1 cellular context compared by ENCODE assay signal in the genomic region with DNA sequence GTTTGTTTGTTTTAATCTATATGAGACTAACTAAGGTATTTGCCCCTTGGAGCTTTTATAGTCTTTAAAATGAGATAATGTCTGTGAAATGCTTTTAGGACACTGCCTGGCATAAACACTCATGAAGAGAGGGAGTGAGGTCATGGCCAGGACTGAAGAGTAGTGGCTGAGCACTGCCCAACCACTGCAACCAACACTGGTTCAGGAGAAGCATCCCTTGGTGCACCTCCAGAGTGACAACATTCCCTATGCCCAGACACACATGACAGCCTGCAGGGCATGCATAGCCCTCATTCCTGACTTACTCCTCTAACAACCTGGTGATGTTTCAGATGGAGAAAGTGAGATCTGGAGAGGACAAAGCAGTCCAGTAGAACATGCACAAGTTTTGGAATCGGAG.
A peak's percentile ranks its signal among the peaks of the same experiment; 100 is the strongest.
TF ChIP-seq lines count a peak whose summit lies in the region.

No MANE protein-coding gene starts in this region.

TF ChIP-seq in HEK293, 187 proteins besides CTCF, POLR2A, EP300 and RAD21 (continued from another document):
- TF ChIP-seq, protein P1, sequence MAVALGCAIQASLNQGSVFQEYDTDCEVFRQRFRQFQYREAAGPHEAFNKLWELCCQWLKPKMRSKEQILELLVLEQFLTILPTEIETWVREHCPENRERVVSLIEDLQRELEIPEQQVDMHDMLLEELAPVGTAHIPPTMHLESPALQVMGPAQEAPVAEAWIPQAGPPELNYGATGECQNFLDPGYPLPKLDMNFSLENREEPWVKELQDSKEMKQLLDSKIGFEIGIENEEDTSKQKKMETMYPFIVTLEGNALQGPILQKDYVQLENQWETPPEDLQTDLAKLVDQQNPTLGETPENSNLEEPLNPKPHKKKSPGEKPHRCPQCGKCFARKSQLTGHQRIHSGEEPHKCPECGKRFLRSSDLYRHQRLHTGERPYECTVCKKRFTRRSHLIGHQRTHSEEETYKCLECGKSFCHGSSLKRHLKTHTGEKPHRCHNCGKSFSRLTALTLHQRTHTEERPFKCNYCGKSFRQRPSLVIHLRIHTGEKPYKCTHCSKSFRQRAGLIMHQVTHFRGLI (tag by site-specific recombination; IDR thresholded peaks at IDR 0.05) = peak; percentile 89
- TF ChIP-seq TRIM28 (IDR thresholded peaks at IDR 0.05; ENCODE audit: borderline replicate concordance, low read length) = no peak
- peak; percentile 38; the same call in 1 of the 2 replicates for TF ChIP-seq GLIS1 (tag by site-specific recombination; IDR thresholded peaks at IDR 0.05)
- no peak for TF ChIP-seq ZNF621 (tag by site-specific recombination; IDR thresholded peaks at IDR 0.05)
- TF ChIP-seq MZF1 (tag by site-specific recombination; IDR thresholded peaks at IDR 0.05; ENCODE audit: borderline replicate concordance) = no peak
- peak; percentile 85 for TF ChIP-seq ZNF600 (tag by site-specific recombination; IDR thresholded peaks at IDR 0.05)
- TF ChIP-seq, protein P2, sequence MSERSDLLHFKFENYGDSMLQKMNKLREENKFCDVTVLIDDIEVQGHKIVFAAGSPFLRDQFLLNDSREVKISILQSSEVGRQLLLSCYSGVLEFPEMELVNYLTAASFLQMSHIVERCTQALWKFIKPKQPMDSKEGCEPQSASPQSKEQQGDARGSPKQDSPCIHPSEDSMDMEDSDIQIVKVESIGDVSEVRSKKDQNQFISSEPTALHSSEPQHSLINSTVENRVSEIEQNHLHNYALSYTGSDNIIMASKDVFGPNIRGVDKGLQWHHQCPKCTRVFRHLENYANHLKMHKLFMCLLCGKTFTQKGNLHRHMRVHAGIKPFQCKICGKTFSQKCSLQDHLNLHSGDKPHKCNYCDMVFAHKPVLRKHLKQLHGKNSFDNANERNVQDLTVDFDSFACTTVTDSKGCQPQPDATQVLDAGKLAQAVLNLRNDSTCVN (tag by site-specific recombination; optimal IDR thresholded peaks at IDR 0.05) = no peak
- TF ChIP-seq, protein P3, sequence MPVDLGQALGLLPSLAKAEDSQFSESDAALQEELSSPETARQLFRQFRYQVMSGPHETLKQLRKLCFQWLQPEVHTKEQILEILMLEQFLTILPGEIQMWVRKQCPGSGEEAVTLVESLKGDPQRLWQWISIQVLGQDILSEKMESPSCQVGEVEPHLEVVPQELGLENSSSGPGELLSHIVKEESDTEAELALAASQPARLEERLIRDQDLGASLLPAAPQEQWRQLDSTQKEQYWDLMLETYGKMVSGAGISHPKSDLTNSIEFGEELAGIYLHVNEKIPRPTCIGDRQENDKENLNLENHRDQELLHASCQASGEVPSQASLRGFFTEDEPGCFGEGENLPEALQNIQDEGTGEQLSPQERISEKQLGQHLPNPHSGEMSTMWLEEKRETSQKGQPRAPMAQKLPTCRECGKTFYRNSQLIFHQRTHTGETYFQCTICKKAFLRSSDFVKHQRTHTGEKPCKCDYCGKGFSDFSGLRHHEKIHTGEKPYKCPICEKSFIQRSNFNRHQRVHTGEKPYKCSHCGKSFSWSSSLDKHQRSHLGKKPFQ (tag by site-specific recombination; IDR thresholded peaks at IDR 0.05) = no peak
- no peak for TF ChIP-seq ZNF610 (tag by site-specific recombination; IDR thresholded peaks at IDR 0.05; ENCODE audit: borderline replicate concordance)
- peak; percentile 62; the same call in 1 of the 2 replicates for TF ChIP-seq ZNF549 (tag by site-specific recombination; IDR thresholded peaks at IDR 0.05)
- TF ChIP-seq, protein P4, sequence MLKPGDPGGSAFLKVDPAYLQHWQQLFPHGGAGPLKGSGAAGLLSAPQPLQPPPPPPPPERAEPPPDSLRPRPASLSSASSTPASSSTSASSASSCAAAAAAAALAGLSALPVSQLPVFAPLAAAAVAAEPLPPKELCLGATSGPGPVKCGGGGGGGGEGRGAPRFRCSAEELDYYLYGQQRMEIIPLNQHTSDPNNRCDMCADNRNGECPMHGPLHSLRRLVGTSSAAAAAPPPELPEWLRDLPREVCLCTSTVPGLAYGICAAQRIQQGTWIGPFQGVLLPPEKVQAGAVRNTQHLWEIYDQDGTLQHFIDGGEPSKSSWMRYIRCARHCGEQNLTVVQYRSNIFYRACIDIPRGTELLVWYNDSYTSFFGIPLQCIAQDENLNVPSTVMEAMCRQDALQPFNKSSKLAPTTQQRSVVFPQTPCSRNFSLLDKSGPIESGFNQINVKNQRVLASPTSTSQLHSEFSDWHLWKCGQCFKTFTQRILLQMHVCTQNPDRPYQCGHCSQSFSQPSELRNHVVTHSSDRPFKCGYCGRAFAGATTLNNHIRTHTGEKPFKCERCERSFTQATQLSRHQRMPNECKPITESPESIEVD (tag by site-specific recombination; IDR thresholded peaks at IDR 0.05) = peak; percentile 37; the same call in 1 of the 2 replicates
- no peak for TF ChIP-seq ZNF174 (tag by site-specific recombination; IDR thresholded peaks at IDR 0.05)
- TF ChIP-seq ZBTB20 (tag by site-specific recombination; IDR thresholded peaks at IDR 0.05) = no peak
- TF ChIP-seq ZFP69B (tag by site-specific recombination; IDR thresholded peaks at IDR 0.05) = no peak
- TF ChIP-seq ZNF530 (tag by site-specific recombination; IDR thresholded peaks at IDR 0.05; ENCODE audit: low read depth) = no peak
- TF ChIP-seq, protein P5, sequence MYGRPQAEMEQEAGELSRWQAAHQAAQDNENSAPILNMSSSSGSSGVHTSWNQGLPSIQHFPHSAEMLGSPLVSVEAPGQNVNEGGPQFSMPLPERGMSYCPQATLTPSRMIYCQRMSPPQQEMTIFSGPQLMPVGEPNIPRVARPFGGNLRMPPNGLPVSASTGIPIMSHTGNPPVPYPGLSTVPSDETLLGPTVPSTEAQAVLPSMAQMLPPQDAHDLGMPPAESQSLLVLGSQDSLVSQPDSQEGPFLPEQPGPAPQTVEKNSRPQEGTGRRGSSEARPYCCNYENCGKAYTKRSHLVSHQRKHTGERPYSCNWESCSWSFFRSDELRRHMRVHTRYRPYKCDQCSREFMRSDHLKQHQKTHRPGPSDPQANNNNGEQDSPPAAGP (tag by site-specific recombination; IDR thresholded peaks at IDR 0.05) = no peak
- TF ChIP-seq HOXD13 (CRISPR knock-in tag; IDR thresholded peaks at IDR 0.05; ENCODE audit: borderline replicate concordance) = peak; percentile 85; the same call in 1 of the 2 replicates
- TF ChIP-seq ZNF596 (tag by site-specific recombination; IDR thresholded peaks at IDR 0.05) = no peak
